Comparison of ENCODE assay signal across 1 cellular context in the genomic region with DNA sequence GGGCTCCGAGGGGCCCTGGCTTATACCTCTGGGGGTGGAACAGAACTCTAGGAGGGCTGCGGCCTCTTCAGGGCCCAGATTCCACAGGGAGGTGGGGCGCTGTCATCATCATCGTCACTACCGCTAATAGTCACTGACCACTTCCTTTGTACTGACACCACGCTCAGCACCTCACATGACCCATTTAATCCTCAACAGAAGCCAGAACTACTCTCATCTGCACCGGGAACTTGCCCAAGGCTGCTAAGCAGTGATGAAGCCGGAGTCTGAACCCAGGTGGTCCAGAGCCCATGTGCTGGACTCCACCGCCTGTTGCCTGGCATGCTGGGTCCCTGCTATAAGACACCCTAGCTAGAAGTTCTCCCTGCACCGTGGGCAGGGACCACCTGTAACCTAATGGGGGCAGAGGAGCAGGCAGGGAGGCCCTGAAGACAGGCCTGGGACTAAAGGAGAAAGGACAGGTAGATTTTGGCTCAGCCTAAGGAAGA.
TF ChIP-seq lines count a peak whose summit lies in the region.

No MANE protein-coding gene starts in this region.

TF ChIP-seq in SK-N-SH treated with all-trans-retinoic acid at 6 μM for 48 hours, 23 proteins besides CTCF, POLR2A, EP300 and RAD21 (continued from another document):
- TF ChIP-seq, protein P1, sequence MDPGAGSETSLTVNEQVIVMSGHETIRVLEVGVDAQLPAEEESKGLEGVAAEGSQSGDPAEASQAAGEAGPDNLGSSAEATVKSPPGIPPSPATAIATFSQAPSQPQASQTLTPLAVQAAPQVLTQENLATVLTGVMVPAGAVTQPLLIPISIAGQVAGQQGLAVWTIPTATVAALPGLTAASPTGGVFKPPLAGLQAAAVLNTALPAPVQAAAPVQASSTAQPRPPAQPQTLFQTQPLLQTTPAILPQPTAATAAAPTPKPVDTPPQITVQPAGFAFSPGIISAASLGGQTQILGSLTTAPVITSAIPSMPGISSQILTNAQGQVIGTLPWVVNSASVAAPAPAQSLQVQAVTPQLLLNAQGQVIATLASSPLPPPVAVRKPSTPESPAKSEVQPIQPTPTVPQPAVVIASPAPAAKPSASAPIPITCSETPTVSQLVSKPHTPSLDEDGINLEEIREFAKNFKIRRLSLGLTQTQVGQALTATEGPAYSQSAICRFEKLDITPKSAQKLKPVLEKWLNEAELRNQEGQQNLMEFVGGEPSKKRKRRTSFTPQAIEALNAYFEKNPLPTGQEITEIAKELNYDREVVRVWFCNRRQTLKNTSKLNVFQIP (CRISPR knock-in tag; IDR thresholded peaks at IDR 0.05; ENCODE audit: borderline replicate concordance, low read depth), result no peak
